1 cellular context compared by ENCODE assay signal in genomic region chr3:143972495-143973351, GRCh38.
TF ChIP-seq lines count a peak whose summit lies in the region.

No MANE protein-coding gene starts in this region.

TF ChIP-seq in WTC11, 78 proteins besides CTCF, POLR2A, EP300 and RAD21 (continued from another document):
- peak; percentile 89 for TF ChIP-seq FOXP1 (CRISPR knock-in tag; IDR thresholded peaks at IDR 0.05; ENCODE audit: borderline replicate concordance)
- peak; percentile 18; the same call in 1 of the 2 replicates for TF ChIP-seq FOXK1 (CRISPR knock-in tag; IDR thresholded peaks at IDR 0.05)
- no peak for TF ChIP-seq SMAD4 (CRISPR knock-in tag; IDR thresholded peaks at IDR 0.05)
- peak; percentile 65; the same call in 1 of the 2 replicates for TF ChIP-seq MYBL2 (CRISPR knock-in tag; IDR thresholded peaks at IDR 0.05)
- TF ChIP-seq KAT7 (CRISPR knock-in tag; IDR thresholded peaks at IDR 0.05; ENCODE audit: borderline replicate concordance) = peak; percentile 3; the same call in 1 of the 2 replicates
- TF ChIP-seq E2F5 (CRISPR knock-in tag; IDR thresholded peaks at IDR 0.05) = 0 out of 2 replicates have a peak, but pooled peaks have one; percentile 62
TF ChIP-seq in WTC11: peak in this region for 16.
